Comparison of ENCODE assay signal across 11 cellular contexts in the genomic region with DNA sequence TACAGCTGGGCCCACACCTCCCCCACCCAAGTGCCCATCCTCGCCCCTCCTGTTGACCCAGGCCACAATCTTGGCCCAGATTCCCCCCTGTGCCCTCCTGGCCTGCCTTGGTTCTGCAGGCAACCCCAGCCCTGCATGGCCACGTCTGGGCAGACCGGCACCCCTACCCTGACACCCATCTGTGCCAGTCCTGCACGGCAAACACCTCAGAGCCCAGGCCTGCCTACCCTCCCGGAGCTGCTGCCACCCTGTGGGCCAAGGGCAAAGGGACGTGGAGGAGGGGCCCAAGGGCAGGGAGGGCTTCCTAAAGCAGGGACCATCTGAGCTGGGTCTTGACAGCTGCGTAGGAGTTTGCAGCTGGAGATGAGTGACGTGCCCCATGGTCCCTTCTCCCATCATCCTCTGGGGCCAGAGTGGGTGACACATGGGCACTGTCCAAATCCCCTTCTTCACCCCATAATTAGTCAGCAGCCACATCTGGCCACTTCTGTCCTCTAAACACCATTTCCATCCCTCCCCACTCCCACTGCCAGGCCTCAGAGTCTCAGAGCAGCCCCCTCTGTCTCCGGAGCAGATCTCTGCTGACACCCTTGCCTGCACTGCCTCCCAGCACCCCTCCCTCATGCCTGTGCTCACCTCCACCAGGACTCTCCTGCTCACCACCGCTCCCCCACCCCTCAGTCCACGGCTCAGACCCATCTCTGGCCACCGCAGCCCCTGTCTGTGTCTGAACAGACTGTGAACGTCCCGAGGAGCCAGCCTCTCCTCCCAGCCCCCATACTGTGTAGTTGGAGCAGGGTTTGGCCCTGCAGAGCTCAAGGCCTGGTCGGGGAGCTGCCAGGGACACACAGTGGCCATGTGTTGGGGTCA. TPM values are rescaled to one million over a fixed set of nuclear protein-coding genes. Genes with fewer than 3 reads are reported as not detected.
A peak's percentile ranks its signal among the peaks of the same experiment; 100 is the strongest.
DNase-seq lines count a peak whose midpoint lies in the region; ATAC-seq and TF ChIP-seq lines count a peak whose summit lies in the region.
"Had no signal": no experiment of that assay in that cellular context is flagged by ENCODE, and none has a peak within 500 bp of the region (broad histone marks: within the 10 kb centered on the region; RNA-seq: fewer than 3 reads in every experiment).

No MANE protein-coding gene starts in this region.

- intact Hi-C loops in right cardiac atrium (cut with DNase I) = loop anchor here in 3 of 4 donors (5.0 kb wide), 4 partner anchors 37 to 117 kb away; no protein-coding TSS in a partner anchor

- no peaks in the 10 kb centered on the region for H3K9me3 ChIP-seq in right cardiac atrium (ENCODE audit: control insufficient read depth, low read length)

- H3K27ac ChIP-seq in right cardiac atrium (ENCODE audit: low read length) (peak overlapping the region; percentile 59), substantia nigra (ENCODE audit: low read depth, low read length, poor library complexity, severe bottlenecking) (peak overlapping the region; percentile 46)

- ATAC-seq in right cardiac atrium = peak; percentile 0
- ATAC-seq: activated T-cell treated with anti-CD3 and anti-CD28 coated beads, Interleukin-2, amount 50 U/mL, for 4 hours had no signal

- peaks cover 8% of the 10 kb centered on the region for H3K4me1 ChIP-seq in right cardiac atrium (ENCODE audit: control insufficient read depth, insufficient read depth, low read length)

- no peak for DNase-seq in HFFc6
- DNase-seq in T-helper 2 cell treated with Interferon-gamma antibody and Interleukin-4, amounts not matched to agents 5 μg/mL and 100 μg/mL, for 36 hours (ENCODE audit: low spot score) = no peak
- DNase-seq in right cardiac atrium = no peak
- DNase-seq in substantia nigra (lab: John Stamatoyannopoulos, UW) = peak in 1 of 49 donors; percentile 28
- DNase-seq in NCI-H2196 (lab: John Stamatoyannopoulos, UW; ENCODE audit: unreplicated experiment) = no peak
- no peak for DNase-seq in endothelial cell (ENCODE audit: low spot score)
- DNase-seq in Kasumi-1 (lab: John Stamatoyannopoulos, UW) = no peak
- DNase-seq in dermis blood vessel endothelial cell = no peak
- DNase-seq: activated T-cell treated with anti-CD3 and anti-CD28 coated beads, Interleukin-2, amount 50 U/mL, for 4 hours; endodermal cell; NCI-H1105 had no signal

- no peak overlapping the region; the same call in 1 of the 2 replicates for H3K4me3 Mint-ChIP-seq in HFFc6
- H3K4me3 Mint-ChIP-seq in T-helper 2 cell treated with Interferon-gamma antibody and Interleukin-4, amounts not matched to agents 5 μg/mL and 100 μg/mL, for 36 hours = no peak overlapping the region
- H3K4me3 Mint-ChIP-seq in endothelial cell (ENCODE audit: unreplicated experiment) = no peak overlapping the region
- H3K4me3 Mint-ChIP-seq: activated T-cell treated with anti-CD3 and anti-CD28 coated beads, Interleukin-2, amount 50 U/mL, for 4 hours; endodermal cell had no signal

- peaks cover 19% of the 10 kb centered on the region for H3K4me1 Mint-ChIP-seq in HFFc6 (ENCODE audit: low read depth)
- no peaks in the 10 kb centered on the region for H3K4me1 Mint-ChIP-seq in T-helper 2 cell treated with Interferon-gamma antibody and Interleukin-4, amounts not matched to agents 5 μg/mL and 100 μg/mL, for 36 hours (ENCODE audit: low read depth)
- no peaks in the 10 kb centered on the region for H3K4me1 Mint-ChIP-seq in endothelial cell (ENCODE audit: unreplicated experiment)
- H3K4me1 Mint-ChIP-seq: endodermal cell had no signal

- no peak overlapping the region for H3K4me3 ChIP-seq in right cardiac atrium (ENCODE audit: low read length)

- peaks cover 54% of the 10 kb centered on the region for H3K27me3 Mint-ChIP-seq in HFFc6 (ENCODE audit: insufficient read depth)
- H3K27me3 Mint-ChIP-seq in T-helper 2 cell treated with Interferon-gamma antibody and Interleukin-4, amounts not matched to agents 5 μg/mL and 100 μg/mL, for 36 hours (ENCODE audit: low read depth) = no peaks in the 10 kb centered on the region
- no peaks in the 10 kb centered on the region for H3K27me3 Mint-ChIP-seq in endothelial cell (ENCODE audit: unreplicated experiment)

- H3K27ac Mint-ChIP-seq in HFFc6 = peak overlapping the region; percentile 79
- peak overlapping the region; percentile 60 for H3K27ac Mint-ChIP-seq in T-helper 2 cell treated with Interferon-gamma antibody and Interleukin-4, amounts not matched to agents 5 μg/mL and 100 μg/mL, for 36 hours
- H3K27ac Mint-ChIP-seq in endothelial cell (ENCODE audit: unreplicated experiment) = no peak overlapping the region
- H3K27ac Mint-ChIP-seq: endodermal cell had no signal

- 44% methylated on average over 15 of the region's 15 CpGs for WGBS in right cardiac atrium

- H3K9me3 Mint-ChIP-seq in HFFc6 (peaks cover under 1% of the 10 kb centered on the region; the same call in 1 of the 2 replicates), endothelial cell (ENCODE audit: unreplicated experiment) (no peaks in the 10 kb centered on the region)
- no peaks in the 10 kb centered on the region for H3K9me3 Mint-ChIP-seq in T-helper 2 cell treated with Interferon-gamma antibody and Interleukin-4, amounts not matched to agents 5 μg/mL and 100 μg/mL, for 36 hours
- H3K9me3 Mint-ChIP-seq: activated T-cell treated with anti-CD3 and anti-CD28 coated beads, Interleukin-2, amount 50 U/mL, for 4 hours; endodermal cell had no signal

- no peaks in the 10 kb centered on the region for H3K27me3 ChIP-seq in right cardiac atrium (ENCODE audit: control insufficient read depth, insufficient read depth)

- TF ChIP-seq CTCF in HFFc6 (IDR thresholded peaks at IDR 0.05) (no peak; the same call in 1 of the 2 replicates), endothelial cell (IDR thresholded peaks at IDR 0.05; ENCODE audit: unreplicated experiment) (no peak)

- H3K36me3 Mint-ChIP-seq in HFFc6 (ENCODE audit: low read depth) (no peaks in the 10 kb centered on the region), endothelial cell (ENCODE audit: low read depth, unreplicated experiment) (no peaks in the 10 kb centered on the region)
- H3K36me3 Mint-ChIP-seq in T-helper 2 cell treated with Interferon-gamma antibody and Interleukin-4, amounts not matched to agents 5 μg/mL and 100 μg/mL, for 36 hours (ENCODE audit: low read depth) = no peaks in the 10 kb centered on the region

RNA-seq across cellular contexts. Expression of a gene that starts 35.6 kb away (rescaled TPM):
- total RNA-seq in HFFc6 (2021; fragmentation: NEBNext Ultra II Directional; extraction: Animal tissue kit (Norgen Biotek cat#: 25700)) = 10 to 100 TPM; 14.1 to 16.0 (median 15.1) TPM
- total RNA-seq in right cardiac atrium (10 to 100 TPM; 63.6 to 85.2 (median 72.7) TPM), endothelial cell (ENCODE audit: unreplicated experiment) (12.6 TPM), dermis blood vessel endothelial cell (12.5 and 20.6 TPM in 2 replicates)
- 22.9 TPM for polyA plus RNA-seq in right cardiac atrium
